8 cellular contexts compared by ENCODE assay signal in the genomic region with DNA sequence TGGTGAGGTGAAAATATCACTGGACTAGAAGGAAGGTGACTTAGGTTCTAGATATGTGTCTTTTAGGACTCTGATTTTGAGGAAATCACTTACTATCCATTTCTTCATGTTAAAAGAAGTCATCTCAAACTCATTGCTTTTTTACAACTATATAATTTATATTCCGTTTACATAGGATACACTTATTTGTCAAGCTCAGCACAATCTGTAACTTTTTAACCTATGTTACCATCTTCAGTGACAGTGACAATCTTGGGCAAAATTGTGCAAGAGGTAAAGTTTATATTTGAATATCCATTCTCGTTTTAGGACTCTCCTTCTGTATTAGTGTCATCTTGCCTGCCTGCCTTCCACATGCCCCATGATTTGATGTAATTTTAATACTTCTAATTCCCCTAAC.
"Had no signal": no experiment of that assay in that cellular context is flagged by ENCODE, and none has a peak within 500 bp of the region (broad histone marks: within the 10 kb centered on the region; RNA-seq: fewer than 3 reads in every experiment).

No MANE protein-coding gene starts in this region.

- FAIRE-seq: G401.6, GM12878, GM12891, GM12892, GM18507, GM19239 had no signal

- H3K4me3 ChIP-seq: GM12878 had no signal

- ATAC-seq: GM12878 had no signal

- DNase-seq: GDM1, GF-D8 had no signal
